ENCODE assay signal across 12 cellular contexts in the genomic region with DNA sequence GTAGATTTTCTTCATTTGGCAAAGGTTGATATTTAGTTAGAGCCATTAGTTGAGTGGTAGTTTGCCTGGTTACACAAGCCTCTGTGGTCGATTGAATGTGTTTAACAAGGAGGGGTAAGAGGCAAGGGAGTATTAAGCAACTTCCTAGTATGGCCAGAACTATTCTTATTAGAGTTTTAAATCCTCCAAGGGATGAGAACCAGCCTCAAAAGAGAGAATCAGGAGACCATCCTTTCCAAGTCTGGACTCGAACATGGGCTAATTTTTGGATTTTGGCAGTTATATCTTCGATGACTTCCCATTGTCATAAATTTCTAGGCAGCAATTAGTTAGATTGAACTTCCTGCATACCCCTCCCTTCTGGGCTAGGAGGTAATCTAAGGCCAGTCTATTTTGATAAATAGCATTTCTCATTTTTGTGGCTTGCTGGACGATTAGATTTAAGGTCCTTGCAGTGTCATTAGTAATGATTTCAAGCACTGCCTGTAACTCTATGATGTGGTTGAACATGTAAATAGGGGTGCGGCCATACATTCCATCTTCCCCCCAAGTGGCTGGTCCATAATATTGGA.
DNase-seq lines count a peak whose midpoint lies in the region; ATAC-seq and TF ChIP-seq lines count a peak whose summit lies in the region.
"Had no signal": no experiment of that assay in that cellular context is flagged by ENCODE, and none has a peak within 500 bp of the region (broad histone marks: within the 10 kb centered on the region; RNA-seq: fewer than 3 reads in every experiment).

No MANE protein-coding gene starts in this region.

- H3K9ac ChIP-seq in smooth muscle cell (ENCODE audit: low read depth), result peak overlapping the region; percentile 56

- peaks cover 15% of the 10 kb centered on the region for H3F3A ChIP-seq in smooth muscle cell (ENCODE audit: low read depth)

- H3K79me2 ChIP-seq in smooth muscle cell (ENCODE audit: low read depth), result no peaks in the 10 kb centered on the region

- no peaks in the 10 kb centered on the region for H3K36me3 Mint-ChIP-seq in T-helper 17 cell (ENCODE audit: low read depth)

- H3K4me1 ChIP-seq in smooth muscle cell (ENCODE audit: low read depth), result peaks cover 18% of the 10 kb centered on the region
- H3K4me1 ChIP-seq: sigmoid colon had no signal

- H3K4me3 ChIP-seq in smooth muscle cell, result no peak overlapping the region
- H3K4me3 ChIP-seq: sigmoid colon had no signal

- WGBS in smooth muscle cell (ENCODE audit: low lambda C conversion rate), result 24% methylated on average over 5 of the region's 5 CpGs

- TF ChIP-seq CTCF in smooth muscle cell (IDR thresholded peaks at IDR 0.05; ENCODE audit: borderline replicate concordance, insufficient read depth, poor library complexity, severe bottlenecking) (no peak), omental fat pad (IDR thresholded peaks at IDR 0.05) (no peak)

- intact Hi-C loops in left ventricle myocardium superior (cut with micrococcal nuclease), result no loop called here

- no peaks in the 10 kb centered on the region for H3K27me3 Mint-ChIP-seq in T-helper 17 cell
- H3K27me3 Mint-ChIP-seq: activated CD4-positive, alpha-beta T cell treated with anti-CD3 and anti-CD28 coated beads, Interleukin-2, amount 10 ng/mL, durations not matched to agents 24 days and 14 days had no signal

- H3K27ac Mint-ChIP-seq in T-helper 17 cell, result no peak overlapping the region
- H3K27ac Mint-ChIP-seq: activated CD4-positive, alpha-beta T cell treated with anti-CD3 and anti-CD28 coated beads, Interleukin-2, amount 10 ng/mL, durations not matched to agents 24 days and 14 days; activated naive CD4-positive, alpha-beta T cell treated with anti-CD3 and anti-CD28 coated beads for 36 hours had no signal

- no peaks in the 10 kb centered on the region for H3K27me3 ChIP-seq in smooth muscle cell (ENCODE audit: low read depth)
- H3K27me3 ChIP-seq: sigmoid colon had no signal

- no peaks in the 10 kb centered on the region for H3K4me1 Mint-ChIP-seq in T-helper 17 cell
- H3K4me1 Mint-ChIP-seq: activated CD4-positive, alpha-beta T cell treated with anti-CD3 and anti-CD28 coated beads, Interleukin-2, amount 10 ng/mL, durations not matched to agents 24 days and 14 days had no signal

- H3K9me3 ChIP-seq in smooth muscle cell (replicated peaks; ENCODE audit: low read depth), result no peaks in the 10 kb centered on the region
- no peaks in the 10 kb centered on the region for H3K9me3 ChIP-seq in T-helper 17 cell (ENCODE audit: control insufficient read depth, low read length, poor library complexity, severe bottlenecking)
- H3K9me3 ChIP-seq: sigmoid colon had no signal

- no peaks in the 10 kb centered on the region for H4K20me1 ChIP-seq in smooth muscle cell (ENCODE audit: low read depth)

- no peaks in the 10 kb centered on the region for H3K36me3 ChIP-seq in smooth muscle cell (ENCODE audit: low read depth)
- H3K36me3 ChIP-seq: sigmoid colon had no signal

- H3K4me3 Mint-ChIP-seq in T-helper 17 cell, result no peak overlapping the region
- H3K4me3 Mint-ChIP-seq: activated CD4-positive, alpha-beta T cell treated with anti-CD3 and anti-CD28 coated beads, Interleukin-2, amount 10 ng/mL, durations not matched to agents 24 days and 14 days; activated naive CD4-positive, alpha-beta T cell treated with anti-CD3 and anti-CD28 coated beads for 36 hours had no signal

- H2AFZ ChIP-seq in smooth muscle cell (ENCODE audit: low read depth), result peak overlapping the region; percentile 59

- in situ Hi-C loops in KBM-7 (cut with MboI; ENCODE audit: low pct_unique_long_range_greater_than_20kb, low sequenced_read_pairs), result no loop called here

- DNase-seq in KBM-7 (peak; percentile 44), amniotic epithelial cell (ENCODE audit: low read depth) (peak; percentile 94), left ventricle myocardium superior (no peak), smooth muscle cell (lab: John Stamatoyannopoulos, UW; ENCODE audit: unreplicated experiment) (no peak), T-helper 17 cell (no peak), omental fat pad (ENCODE audit: low spot score) (no peak), NCI-H1417 treated with DMSO at 0.1 percent for 48 hours (lab: John Stamatoyannopoulos, UW) (no peak)
- DNase-seq: activated CD4-positive, alpha-beta T cell treated with anti-CD3 and anti-CD28 coated beads, Interleukin-2, amount 10 ng/mL, durations not matched to agents 24 days and 14 days; activated naive CD4-positive, alpha-beta T cell treated with anti-CD3 and anti-CD28 coated beads for 36 hours had no signal

- H3K4me2 ChIP-seq in smooth muscle cell, result peak overlapping the region; percentile 38

- ATAC-seq in left ventricle myocardium superior, result peak; percentile 86
- ATAC-seq in T-helper 17 cell, result no peak
- no peak for ATAC-seq in omental fat pad (ENCODE audit: low FRiP score)
- no peak for ATAC-seq in GM19467 (IDR thresholded peaks at IDR 0.05; ENCODE audit: unreplicated experiment)
- ATAC-seq: left lobe of liver had no signal

- H3K27ac ChIP-seq in smooth muscle cell (ENCODE audit: low read depth), result peak overlapping the region; percentile 89

Comparison
In these comparisons a context has a peak if more than half of its experiments do, and no peak if none do; other contexts are left out.
1. DNase-seq: peak in KBM-7 (single experiment) and amniotic epithelial cell (single experiment); none in left ventricle myocardium superior (single experiment), smooth muscle cell (single experiment), T-helper 17 cell (0 of 3), omental fat pad (single experiment) and NCI-H1417 treated with DMSO at 0.1 percent for 48 hours (single experiment).